Comparison of ENCODE assay signal across 8 cellular contexts in genomic region chr2:238240761-238241711, GRCh38. TPM values are rescaled to one million over a fixed set of nuclear protein-coding genes. Genes with fewer than 3 reads are reported as not detected.
A peak's percentile ranks its signal among the peaks of the same experiment; 100 is the strongest.
DNase-seq lines count a peak whose midpoint lies in the region; ATAC-seq and TF ChIP-seq lines count a peak whose summit lies in the region.

No MANE protein-coding gene starts in this region.

- H3F3A ChIP-seq in Loucy (ENCODE audit: low read depth): no peaks in the 10 kb centered on the region

- intact Hi-C loops in Panc1 (cut with micrococcal nuclease; ENCODE audit: unreplicated experiment) (no loop called here), ovary (cut with DNase I) (loop anchor here in 1 of 4 donors (10.0 kb wide), 1 partner anchor 276 kb away; the partner anchor contains the start of gene UBE2F)

- no peak for TF ChIP-seq EP300 in ovary (IDR thresholded peaks at IDR 0.05)

- in situ Hi-C loops in Panc1 (cut with HindIII; ENCODE audit: low pct_unique_long_range_greater_than_20kb, low sequenced_read_pairs): no loop called here
- in situ Hi-C loops in GM13976 (cut with MboI; ENCODE audit: low sequenced_read_pairs, unreplicated experiment): no loop called here

- POLR2A ChIA-PET in Panc1 (lab: Charles Lee): interaction anchor here (0.5 kb wide), 1 partner anchor 81 kb away, joined by 3 read pairs; no protein-coding TSS in a partner anchor

- CTCF ChIA-PET in Panc1 (lab: Charles Lee): no interaction called here

- 0 out of 2 replicates have a peak, but pooled peaks have one; percentile 15 for TF ChIP-seq CTCF in Loucy (conservative IDR thresholded peaks at IDR 0.05; ENCODE audit: low read length)
- TF ChIP-seq CTCF in Panc1 (IDR thresholded peaks at IDR 0.05): no peak; the same call in 1 of the 2 replicates
- no peak for TF ChIP-seq CTCF in ovary (IDR thresholded peaks at IDR 0.05)
- no peak for TF ChIP-seq CTCF in GM13976 (IDR thresholded peaks at IDR 0.05; ENCODE audit: borderline replicate concordance, control extremely low read depth, extremely low read depth, insufficient read depth, missing control alignments)

- H4K20me1 ChIP-seq in Loucy (ENCODE audit: insufficient read depth, low read length, poor library complexity, severe bottlenecking): no peaks in the 10 kb centered on the region

- no TSS peak for BruUV-seq in Panc1 (replicated peaks; lab: Mats Ljungman, UMichigan)

- H3K9ac ChIP-seq in Loucy (ENCODE audit: low read depth, low read length, poor library complexity, severe bottlenecking): no peak overlapping the region

- H3K27me3 ChIP-seq in Loucy (ENCODE audit: insufficient read depth, low read length, poor library complexity, severe bottlenecking): no peaks in the 10 kb centered on the region
- H3K27me3 ChIP-seq in Panc1 (ENCODE audit: control insufficient read depth, insufficient read depth, low read length): no peaks in the 10 kb centered on the region
- H3K27me3 ChIP-seq in ovary: no peaks in the 10 kb centered on the region

- DNase-seq in DMS153 treated with DMSO at 0.1 percent for 48 hours (lab: John Stamatoyannopoulos, UW; ENCODE audit: unreplicated experiment) (peak; percentile 82), Panc1 (ENCODE audit: low read depth, low spot score) (no peak), erythroblast (lab: John Stamatoyannopoulos, UW) (peak; percentile 53 to 55), ovary (peak in 4 of 5 donors; percentile 47 to 64 (median 59)), GM13976 (ENCODE audit: low spot score) (no peak)
- no peak for DNase-seq in effector CD8-positive, alpha-beta T cell (lab: John Stamatoyannopoulos, UW)

- H3K4me3 ChIP-seq in Loucy (ENCODE audit: low read length, poor library complexity, severe bottlenecking) (no peak overlapping the region), Panc1 (ENCODE audit: low read depth in 2 of 2, low read length in 2 of 2) (peak overlapping the region in 1 of 2 experiments; percentile 66; a peak in 2 of 4 replicates), ovary (peak overlapping the region; percentile 50)

- 4 to 35% (median 6%) methylated on average over 15 to 71 of the region's 71 CpGs for WGBS in ovary, 3 donors

- H3K4me2 ChIP-seq in Loucy (ENCODE audit: low read depth, low read length, poor library complexity, severe bottlenecking): no peak overlapping the region

- H3K4me1 ChIP-seq in Loucy (ENCODE audit: insufficient read depth, low read length, poor library complexity, severe bottlenecking) (peaks cover 19% of the 10 kb centered on the region), Panc1 (ENCODE audit: control insufficient read depth, insufficient read depth, low read length) (no peaks in the 10 kb centered on the region), ovary (ENCODE audit: insufficient read depth) (peaks cover 2% of the 10 kb centered on the region)

- H2AFZ ChIP-seq in Loucy (ENCODE audit: low read length): no peak overlapping the region

- H3K9me2 ChIP-seq in Loucy (replicated peaks; ENCODE audit: low read depth, low read length): no peaks in the 10 kb centered on the region

- no peak overlapping the region for H3K27ac ChIP-seq in Panc1 (ENCODE audit: low read length)
- H3K27ac ChIP-seq in ovary: no peak overlapping the region

- H3K36me3 ChIP-seq in Loucy (ENCODE audit: insufficient read depth, low read length) (no peaks in the 10 kb centered on the region), Panc1 (ENCODE audit: control insufficient read depth, insufficient read depth, low read length) (no peaks in the 10 kb centered on the region), ovary (no peaks in the 10 kb centered on the region)

- H3K79me2 ChIP-seq in Loucy (ENCODE audit: insufficient read depth, low read length): no peaks in the 10 kb centered on the region

- TF ChIP-seq POLR2A in erythroblast (IDR thresholded peaks at IDR 0.05; ENCODE audit: low read length) (no peak), ovary (IDR thresholded peaks at IDR 0.05) (no peak)

- H3K9me3 ChIP-seq in Loucy (ENCODE audit: insufficient read depth, low read depth, low read length) (no peaks in the 10 kb centered on the region), Panc1 (ENCODE audit: control insufficient read depth, insufficient read depth, low read depth, low read length) (no peaks in the 10 kb centered on the region), ovary (no peaks in the 10 kb centered on the region)

- peak; percentile 13; the same call in 1 of the 2 replicates for ATAC-seq in Panc1
- ATAC-seq in GM18909 (IDR thresholded peaks at IDR 0.05; ENCODE audit: poor library complexity, unreplicated experiment): no peak

RNA-seq across cellular contexts. Expression of gene HES6, which starts 1.2 kb away (rescaled TPM):
- total RNA-seq in Panc1 (2021; ENCODE audit: unreplicated experiment) (42.0 TPM), ovary (10 to 100 TPM in 2 of 7 donors, 1 to 10 TPM in 5; 1.1 to 12.4 (median 3.1) TPM)
- polyA plus RNA-seq in Panc1 (2012; ENCODE audit: insufficient read length): 50.3 TPM
- 1 to 10 TPM in 1 of 2 donors, under 1 TPM in 1; 0.33 to 2.0 TPM for polyA plus RNA-seq in ovary

RNA-seq across cellular contexts. Expression of gene ILKAP, which starts 37.5 kb away (rescaled TPM):
- total RNA-seq in Panc1 (2021; ENCODE audit: unreplicated experiment) (49.9 TPM), ovary (10 to 100 TPM; 28.4 to 54.9 (median 38.9) TPM)
- polyA plus RNA-seq in Panc1 (2012; ENCODE audit: insufficient read length): 40.0 TPM
- polyA plus RNA-seq in ovary: 10 to 100 TPM; 28.5 to 49.5 TPM

RNA-seq across cellular contexts. Expression of gene PER2, which starts 47.4 kb away (rescaled TPM):
- total RNA-seq in Panc1 (2021; ENCODE audit: unreplicated experiment) (9.9 TPM), ovary (10 to 100 TPM in 6 of 7 donors, 1 to 10 TPM in 1; 9.9 to 34.5 (median 27.4) TPM)
- polyA plus RNA-seq in Panc1 (2012; ENCODE audit: insufficient read length): 3.4 TPM
- polyA plus RNA-seq in ovary: 1 to 10 TPM; 8.1 to 8.5 TPM

Comparison
In these comparisons a context has a peak if more than half of its experiments do, and no peak if none do; other contexts are left out.
1. DNase-seq: peak in DMS153 treated with DMSO at 0.1 percent for 48 hours (single experiment), erythroblast (2 of 2) and ovary (4 of 5); none in Panc1 (single experiment), effector CD8-positive, alpha-beta T cell (single experiment) and GM13976 (single experiment).